1 cellular context compared by ENCODE assay signal in the genomic region with DNA sequence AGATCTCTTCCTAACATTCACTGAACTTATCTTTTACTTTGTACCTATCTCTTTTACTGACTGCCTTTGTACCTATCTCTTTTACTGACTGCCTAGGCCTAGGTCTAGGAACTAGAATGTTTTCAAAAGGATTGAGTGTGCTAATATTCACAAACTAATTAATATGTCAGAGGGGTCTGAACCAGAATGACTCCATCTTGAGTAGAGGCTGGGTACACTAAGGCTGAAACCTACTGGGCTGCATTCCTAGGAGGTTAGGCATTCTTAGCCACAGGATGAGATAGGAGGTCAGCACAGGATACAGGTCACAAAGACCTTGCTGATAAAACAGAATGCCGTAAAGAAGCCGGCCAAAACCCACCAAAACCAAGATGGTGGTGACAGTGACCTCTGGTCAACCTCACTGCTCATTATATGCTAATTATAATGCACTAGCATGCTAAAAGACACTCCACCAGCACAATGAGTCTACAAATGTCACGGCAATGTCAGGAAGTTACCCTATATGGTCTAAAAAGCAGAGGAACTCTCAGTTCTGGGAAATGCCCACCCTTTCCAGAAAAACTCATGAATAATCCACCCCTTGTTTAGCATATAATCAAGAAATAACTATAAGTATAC.
TF ChIP-seq lines count a peak whose summit lies in the region.

No MANE protein-coding gene starts in this region.

TF ChIP-seq in GM12878, 131 proteins besides CTCF, POLR2A, EP300 and RAD21 (continued from another document):
- TF ChIP-seq, protein P1, sequence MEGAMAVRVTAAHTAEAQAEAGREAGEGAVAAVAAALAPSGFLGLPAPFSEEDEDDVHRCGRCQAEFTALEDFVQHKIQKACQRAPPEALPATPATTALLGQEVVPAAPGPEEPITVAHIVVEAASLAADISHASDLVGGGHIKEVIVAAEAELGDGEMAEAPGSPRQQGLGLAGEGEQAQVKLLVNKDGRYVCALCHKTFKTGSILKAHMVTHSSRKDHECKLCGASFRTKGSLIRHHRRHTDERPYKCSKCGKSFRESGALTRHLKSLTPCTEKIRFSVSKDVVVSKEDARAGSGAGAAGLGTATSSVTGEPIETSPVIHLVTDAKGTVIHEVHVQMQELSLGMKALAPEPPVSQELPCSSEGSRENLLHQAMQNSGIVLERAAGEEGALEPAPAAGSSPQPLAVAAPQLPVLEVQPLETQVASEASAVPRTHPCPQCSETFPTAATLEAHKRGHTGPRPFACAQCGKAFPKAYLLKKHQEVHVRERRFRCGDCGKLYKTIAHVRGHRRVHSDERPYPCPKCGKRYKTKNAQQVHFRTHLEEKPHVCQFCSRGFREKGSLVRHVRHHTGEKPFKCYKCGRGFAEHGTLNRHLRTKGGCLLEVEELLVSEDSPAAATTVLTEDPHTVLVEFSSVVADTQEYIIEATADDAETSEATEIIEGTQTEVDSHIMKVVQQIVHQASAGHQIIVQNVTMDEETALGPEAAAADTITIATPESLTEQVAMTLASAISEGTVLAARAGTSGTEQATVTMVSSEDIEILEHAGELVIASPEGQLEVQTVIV (IDR thresholded peaks at IDR 0.05; ENCODE audit: borderline replicate concordance, partially characterized antibody), result no peak
- TF ChIP-seq, protein P2, sequence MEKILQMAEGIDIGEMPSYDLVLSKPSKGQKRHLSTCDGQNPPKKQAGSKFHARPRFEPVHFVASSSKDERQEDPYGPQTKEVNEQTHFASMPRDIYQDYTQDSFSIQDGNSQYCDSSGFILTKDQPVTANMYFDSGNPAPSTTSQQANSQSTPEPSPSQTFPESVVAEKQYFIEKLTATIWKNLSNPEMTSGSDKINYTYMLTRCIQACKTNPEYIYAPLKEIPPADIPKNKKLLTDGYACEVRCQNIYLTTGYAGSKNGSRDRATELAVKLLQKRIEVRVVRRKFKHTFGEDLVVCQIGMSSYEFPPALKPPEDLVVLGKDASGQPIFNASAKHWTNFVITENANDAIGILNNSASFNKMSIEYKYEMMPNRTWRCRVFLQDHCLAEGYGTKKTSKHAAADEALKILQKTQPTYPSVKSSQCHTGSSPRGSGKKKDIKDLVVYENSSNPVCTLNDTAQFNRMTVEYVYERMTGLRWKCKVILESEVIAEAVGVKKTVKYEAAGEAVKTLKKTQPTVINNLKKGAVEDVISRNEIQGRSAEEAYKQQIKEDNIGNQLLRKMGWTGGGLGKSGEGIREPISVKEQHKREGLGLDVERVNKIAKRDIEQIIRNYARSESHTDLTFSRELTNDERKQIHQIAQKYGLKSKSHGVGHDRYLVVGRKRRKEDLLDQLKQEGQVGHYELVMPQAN (conservative IDR thresholded peaks at IDR 0.05), result no peak
- peak; percentile 85 for TF ChIP-seq YY1 (IDR thresholded peaks at IDR 0.05; ENCODE audit: low read depth, low read length)
- TF ChIP-seq POU2F2 (IDR thresholded peaks at IDR 0.05; ENCODE audit: borderline replicate concordance, low read depth, low read length), result peak; percentile 86; the same call in 1 of the 3 replicates
- no peak for TF ChIP-seq KDM1A (IDR thresholded peaks at IDR 0.05; ENCODE audit: borderline replicate concordance)
- TF ChIP-seq, protein P3, sequence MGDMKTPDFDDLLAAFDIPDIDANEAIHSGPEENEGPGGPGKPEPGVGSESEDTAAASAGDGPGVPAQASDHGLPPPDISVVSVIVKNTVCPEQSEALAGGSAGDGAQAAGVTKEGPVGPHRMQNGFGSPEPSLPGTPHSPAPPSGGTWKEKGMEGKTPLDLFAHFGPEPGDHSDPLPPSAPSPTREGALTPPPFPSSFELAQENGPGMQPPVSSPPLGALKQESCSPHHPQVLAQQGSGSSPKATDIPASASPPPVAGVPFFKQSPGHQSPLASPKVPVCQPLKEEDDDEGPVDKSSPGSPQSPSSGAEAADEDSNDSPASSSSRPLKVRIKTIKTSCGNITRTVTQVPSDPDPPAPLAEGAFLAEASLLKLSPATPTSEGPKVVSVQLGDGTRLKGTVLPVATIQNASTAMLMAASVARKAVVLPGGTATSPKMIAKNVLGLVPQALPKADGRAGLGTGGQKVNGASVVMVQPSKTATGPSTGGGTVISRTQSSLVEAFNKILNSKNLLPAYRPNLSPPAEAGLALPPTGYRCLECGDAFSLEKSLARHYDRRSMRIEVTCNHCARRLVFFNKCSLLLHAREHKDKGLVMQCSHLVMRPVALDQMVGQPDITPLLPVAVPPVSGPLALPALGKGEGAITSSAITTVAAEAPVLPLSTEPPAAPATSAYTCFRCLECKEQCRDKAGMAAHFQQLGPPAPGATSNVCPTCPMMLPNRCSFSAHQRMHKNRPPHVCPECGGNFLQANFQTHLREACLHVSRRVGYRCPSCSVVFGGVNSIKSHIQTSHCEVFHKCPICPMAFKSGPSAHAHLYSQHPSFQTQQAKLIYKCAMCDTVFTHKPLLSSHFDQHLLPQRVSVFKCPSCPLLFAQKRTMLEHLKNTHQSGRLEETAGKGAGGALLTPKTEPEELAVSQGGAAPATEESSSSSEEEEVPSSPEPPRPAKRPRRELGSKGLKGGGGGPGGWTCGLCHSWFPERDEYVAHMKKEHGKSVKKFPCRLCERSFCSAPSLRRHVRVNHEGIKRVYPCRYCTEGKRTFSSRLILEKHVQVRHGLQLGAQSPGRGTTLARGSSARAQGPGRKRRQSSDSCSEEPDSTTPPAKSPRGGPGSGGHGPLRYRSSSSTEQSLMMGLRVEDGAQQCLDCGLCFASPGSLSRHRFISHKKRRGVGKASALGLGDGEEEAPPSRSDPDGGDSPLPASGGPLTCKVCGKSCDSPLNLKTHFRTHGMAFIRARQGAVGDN (IDR thresholded peaks at IDR 0.05), result peak; percentile 99
- TF ChIP-seq TARDBP (IDR thresholded peaks at IDR 0.05; ENCODE audit: borderline replicate concordance), result no peak
- peak; percentile 98; the same call in 1 of the 2 replicates for TF ChIP-seq STAT3 (IDR thresholded peaks at IDR 0.05; ENCODE audit: low read depth, low read length)
- TF ChIP-seq NR2F1 (conservative IDR thresholded peaks at IDR 0.05), result peak; percentile 94
- peak; percentile 16; the same call in 1 of the 2 replicates for TF ChIP-seq NBN (IDR thresholded peaks at IDR 0.05)
- TF ChIP-seq, protein P4, sequence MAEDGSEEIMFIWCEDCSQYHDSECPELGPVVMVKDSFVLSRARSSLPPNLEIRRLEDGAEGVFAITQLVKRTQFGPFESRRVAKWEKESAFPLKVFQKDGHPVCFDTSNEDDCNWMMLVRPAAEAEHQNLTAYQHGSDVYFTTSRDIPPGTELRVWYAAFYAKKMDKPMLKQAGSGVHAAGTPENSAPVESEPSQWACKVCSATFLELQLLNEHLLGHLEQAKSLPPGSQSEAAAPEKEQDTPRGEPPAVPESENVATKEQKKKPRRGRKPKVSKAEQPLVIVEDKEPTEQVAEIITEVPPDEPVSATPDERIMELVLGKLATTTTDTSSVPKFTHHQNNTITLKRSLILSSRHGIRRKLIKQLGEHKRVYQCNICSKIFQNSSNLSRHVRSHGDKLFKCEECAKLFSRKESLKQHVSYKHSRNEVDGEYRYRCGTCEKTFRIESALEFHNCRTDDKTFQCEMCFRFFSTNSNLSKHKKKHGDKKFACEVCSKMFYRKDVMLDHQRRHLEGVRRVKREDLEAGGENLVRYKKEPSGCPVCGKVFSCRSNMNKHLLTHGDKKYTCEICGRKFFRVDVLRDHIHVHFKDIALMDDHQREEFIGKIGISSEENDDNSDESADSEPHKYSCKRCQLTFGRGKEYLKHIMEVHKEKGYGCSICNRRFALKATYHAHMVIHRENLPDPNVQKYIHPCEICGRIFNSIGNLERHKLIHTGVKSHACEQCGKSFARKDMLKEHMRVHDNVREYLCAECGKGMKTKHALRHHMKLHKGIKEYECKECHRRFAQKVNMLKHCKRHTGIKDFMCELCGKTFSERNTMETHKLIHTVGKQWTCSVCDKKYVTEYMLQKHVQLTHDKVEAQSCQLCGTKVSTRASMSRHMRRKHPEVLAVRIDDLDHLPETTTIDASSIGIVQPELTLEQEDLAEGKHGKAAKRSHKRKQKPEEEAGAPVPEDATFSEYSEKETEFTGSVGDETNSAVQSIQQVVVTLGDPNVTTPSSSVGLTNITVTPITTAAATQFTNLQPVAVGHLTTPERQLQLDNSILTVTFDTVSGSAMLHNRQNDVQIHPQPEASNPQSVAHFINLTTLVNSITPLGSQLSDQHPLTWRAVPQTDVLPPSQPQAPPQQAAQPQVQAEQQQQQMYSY (CRISPR knock-in tag; IDR thresholded peaks at IDR 0.05), result peak; percentile 94
- peak; percentile 33 to 88; a peak in 3 of 4 replicates for TF ChIP-seq SRF (IDR thresholded peaks at IDR 0.05; ENCODE audit: low read depth in 2 of 2, low read length in 2 of 2)
- peak; percentile 58; the same call in 1 of the 2 replicates for TF ChIP-seq SMARCA5 (IDR thresholded peaks at IDR 0.05)
- no peak for TF ChIP-seq ZBED1 (IDR thresholded peaks at IDR 0.05; ENCODE audit: borderline replicate concordance)
- TF ChIP-seq DPF2 (IDR thresholded peaks at IDR 0.05), result 0 out of 2 replicates have a peak, but pooled peaks have one; percentile 39
- 0 out of 2 replicates have a peak, but pooled peaks have one; percentile 34 for TF ChIP-seq ZSCAN29 (IDR thresholded peaks at IDR 0.05)
- no peak for TF ChIP-seq RCOR1 (conservative IDR thresholded peaks at IDR 0.05; ENCODE audit: low read depth, low read length)
- 0 out of 2 replicates have a peak, but pooled peaks have one; percentile 9 for TF ChIP-seq CREB1 (IDR thresholded peaks at IDR 0.05; ENCODE audit: low read depth)
- TF ChIP-seq BACH1 (IDR thresholded peaks at IDR 0.05; ENCODE audit: borderline replicate concordance), result 0 out of 2 replicates have a peak, but pooled peaks have one; percentile 18
